Comparison of ENCODE assay signal across 1 cellular context in the genomic region with DNA sequence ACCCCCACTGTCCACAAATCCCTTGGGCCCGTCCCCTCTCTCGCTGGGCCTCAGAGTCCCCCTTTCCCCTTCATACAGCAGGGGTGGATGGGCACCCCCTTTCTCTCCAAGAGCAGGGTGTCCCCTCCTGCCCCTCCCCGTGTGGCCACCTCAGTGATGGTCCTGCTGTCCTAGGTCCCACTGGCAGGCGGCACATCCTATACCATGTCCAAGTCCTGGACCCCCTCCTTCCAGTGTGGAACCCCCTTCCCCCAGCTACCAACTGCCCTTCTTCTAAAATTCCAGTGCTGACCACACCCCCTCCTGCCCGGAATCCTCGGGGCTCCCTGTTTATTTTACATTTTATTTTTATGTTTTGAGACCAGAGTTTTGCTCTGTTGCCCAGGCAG.
TF ChIP-seq lines count a peak whose summit lies in the region.

No MANE protein-coding gene starts in this region.

TF ChIP-seq in H1, 55 proteins besides CTCF, POLR2A, EP300 and RAD21:
- no peak for TF ChIP-seq HDAC2 (IDR thresholded peaks at IDR 0.05; ENCODE audit: borderline replicate concordance in 1 of 2, low read depth in 2 of 2, low read length in 2 of 2)
- no peak for TF ChIP-seq CEBPB (IDR thresholded peaks at IDR 0.05; ENCODE audit: low read depth, low read length)
- TF ChIP-seq EZH2 (IDR thresholded peaks at IDR 0.05; ENCODE audit: low read depth, low read length, severe bottlenecking): no peak
- TF ChIP-seq RBBP5 (IDR thresholded peaks at IDR 0.05; ENCODE audit: borderline replicate concordance, low read depth, low read length): no peak
- TF ChIP-seq SP4 (IDR thresholded peaks at IDR 0.05; ENCODE audit: low read length): no peak
- no peak for TF ChIP-seq KDM4A (IDR thresholded peaks at IDR 0.05; ENCODE audit: low read depth, low read length, severe bottlenecking)
- TF ChIP-seq CBX5 (IDR thresholded peaks at IDR 0.05; ENCODE audit: low read depth, low read length): no peak
- no peak for TF ChIP-seq PHF8 (conservative IDR thresholded peaks at IDR 0.05; ENCODE audit: low read depth, low read length)
- no peak for TF ChIP-seq SUZ12 (IDR thresholded peaks at IDR 0.05; ENCODE audit: low read length)
- TF ChIP-seq, protein P1, sequence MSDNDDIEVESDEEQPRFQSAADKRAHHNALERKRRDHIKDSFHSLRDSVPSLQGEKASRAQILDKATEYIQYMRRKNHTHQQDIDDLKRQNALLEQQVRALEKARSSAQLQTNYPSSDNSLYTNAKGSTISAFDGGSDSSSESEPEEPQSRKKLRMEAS (IDR thresholded peaks at IDR 0.05): no peak
